In the genomic region with DNA sequence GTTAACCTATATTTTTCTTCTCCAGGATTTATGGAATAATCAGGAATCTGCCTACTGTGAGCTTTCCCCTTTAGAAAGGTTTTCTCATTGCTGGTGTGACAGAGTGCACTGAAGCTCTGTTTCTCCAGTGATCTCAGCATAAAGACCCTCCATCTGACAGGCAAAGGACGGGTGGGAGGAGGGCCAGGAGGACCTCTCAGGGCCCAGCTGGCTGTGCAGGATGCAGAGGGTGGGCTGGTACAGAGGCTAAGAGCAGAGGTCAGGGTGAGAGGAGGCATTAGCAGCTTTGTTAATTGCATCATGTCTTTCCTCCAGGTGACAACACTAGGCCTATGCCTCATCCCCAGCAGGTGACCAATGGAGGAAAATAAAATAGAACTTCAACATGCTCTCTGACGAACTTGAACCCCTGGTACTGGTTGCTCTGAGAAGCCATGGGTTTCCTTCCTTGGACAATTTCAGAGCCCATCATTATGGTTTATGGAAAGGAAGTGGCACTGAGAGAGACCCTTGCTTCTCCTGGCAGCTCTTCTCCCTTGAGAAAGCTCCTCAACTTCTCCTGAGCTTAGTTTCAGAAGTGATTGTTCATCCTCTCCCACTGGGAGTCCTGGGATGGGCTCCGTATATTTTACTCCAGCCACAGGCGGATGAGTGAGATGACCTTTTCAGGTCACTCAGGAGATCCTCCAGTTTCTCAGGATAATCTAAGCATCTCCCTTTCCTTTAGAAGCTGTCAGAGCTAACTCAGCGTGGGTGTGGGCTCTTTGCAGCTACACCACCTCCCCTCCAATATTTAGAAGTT, we compare ENCODE assay signal across 9 cellular contexts. TPM values are rescaled to one million over a fixed set of nuclear protein-coding genes. Genes with fewer than 3 reads are reported as not detected.
A peak's percentile ranks its signal among the peaks of the same experiment; 100 is the strongest.
DNase-seq lines count a peak whose midpoint lies in the region; ATAC-seq and TF ChIP-seq lines count a peak whose summit lies in the region.
"Had no signal": no experiment of that assay in that cellular context is flagged by ENCODE, and none has a peak within 500 bp of the region (broad histone marks: within the 10 kb centered on the region; RNA-seq: fewer than 3 reads in every experiment).

No MANE protein-coding gene starts in this region.

- no peak for TF ChIP-seq POLR2A in right lobe of liver (IDR thresholded peaks at IDR 0.05)

- ATAC-seq in right lobe of liver (no peak), thoracic aorta (ENCODE audit: insufficient number of reproducible peaks, low FRiP score, low read depth) (no peak), HG02973 (IDR thresholded peaks at IDR 0.05; ENCODE audit: unreplicated experiment) (no peak), GM19467 (IDR thresholded peaks at IDR 0.05; ENCODE audit: unreplicated experiment) (no peak), HG03460 (IDR thresholded peaks at IDR 0.05; ENCODE audit: unreplicated experiment) (no peak)

- intact Hi-C loops in right lobe of liver (cut with DNase I) = no loop called here

- peak overlapping the region; percentile 16 for H3K4me3 Mint-ChIP-seq in activated CD4-positive, alpha-beta T cell treated with anti-CD3 and anti-CD28 coated beads, Interleukin-2, amount 10 ng/mL, durations not matched to agents 7 days and 5 days

- H3K27me3 Mint-ChIP-seq in activated CD4-positive, alpha-beta T cell treated with anti-CD3 and anti-CD28 coated beads, Interleukin-2, amount 10 ng/mL, durations not matched to agents 7 days and 5 days = peaks cover 6% of the 10 kb centered on the region

- DNase-seq in activated CD4-positive, alpha-beta T cell treated with anti-CD3 and anti-CD28 coated beads, Interleukin-2, amount 10 ng/mL, durations not matched to agents 7 days and 5 days = no peak
- no peak for DNase-seq in activated CD4-positive, alpha-beta T cell treated with anti-CD3 and anti-CD28 coated beads, Interleukin-2, amount 50 U/mL, for 4 hours
- DNase-seq in adipocyte (ENCODE audit: low read depth) (peak; percentile 7), right lobe of liver (no peak), thoracic aorta (ENCODE audit: low spot score) (no peak)
- DNase-seq: activated CD8-positive, alpha-beta memory T cell treated with anti-CD3 and anti-CD28 coated beads, Interleukin-2, amount 50 U/mL, for 48 hours had no signal

- POLR2A ChIA-PET in activated CD4-positive, alpha-beta T cell treated with anti-CD3 and anti-CD28 coated beads, Interleukin-2, amount 10 ng/mL, durations not matched to agents 7 days and 5 days (lab: Charles Lee) = no interaction called here

- H3K27me3 ChIP-seq in adipocyte (replicated peaks; ENCODE audit: control insufficient read depth, insufficient read depth, low read length) = no peaks in the 10 kb centered on the region
- no peaks in the 10 kb centered on the region for H3K27me3 ChIP-seq in right lobe of liver
- H3K27me3 ChIP-seq in thoracic aorta (replicated peaks; ENCODE audit: insufficient read depth) = no peaks in the 10 kb centered on the region

- TF ChIP-seq CTCF in right lobe of liver (IDR thresholded peaks at IDR 0.05) = no peak
- TF ChIP-seq CTCF in thoracic aorta (IDR thresholded peaks at IDR 0.05) = no peak

- H3K36me3 ChIP-seq in adipocyte (ENCODE audit: control insufficient read depth, insufficient read depth, low read length, severe bottlenecking) (no peaks in the 10 kb centered on the region), right lobe of liver (no peaks in the 10 kb centered on the region), thoracic aorta (no peaks in the 10 kb centered on the region)

- H3K27ac ChIP-seq in right lobe of liver (peak overlapping the region; percentile 83 to 93 (median 90)), thoracic aorta (peak overlapping the region; percentile 98)

- H3K9me3 ChIP-seq in adipocyte (ENCODE audit: control insufficient read depth, low read length) = no peaks in the 10 kb centered on the region
- no peaks in the 10 kb centered on the region for H3K9me3 ChIP-seq in right lobe of liver
- H3K9me3 ChIP-seq in thoracic aorta = no peaks in the 10 kb centered on the region

- peak overlapping the region; percentile 90 for H3K9ac ChIP-seq in adipocyte (ENCODE audit: low read length)

- H3K9me3 Mint-ChIP-seq in activated CD4-positive, alpha-beta T cell treated with anti-CD3 and anti-CD28 coated beads, Interleukin-2, amount 10 ng/mL, durations not matched to agents 7 days and 5 days = no peaks in the 10 kb centered on the region

- H3K4me3 ChIP-seq in adipocyte (ENCODE audit: low read length) (peak overlapping the region; percentile 78), right lobe of liver (no peak overlapping the region), thoracic aorta (peak overlapping the region; percentile 85)

- no peaks in the 10 kb centered on the region for H3K36me3 Mint-ChIP-seq in activated CD4-positive, alpha-beta T cell treated with anti-CD3 and anti-CD28 coated beads, Interleukin-2, amount 10 ng/mL, durations not matched to agents 7 days and 5 days (ENCODE audit: low read depth)

- CTCF ChIA-PET in activated CD4-positive, alpha-beta T cell treated with anti-CD3 and anti-CD28 coated beads, Interleukin-2, amount 10 ng/mL, durations not matched to agents 7 days and 5 days (lab: Charles Lee) = interaction anchor here (0.6 to 1.7 kb wide), 14 partner anchors 9 to 1320 kb away, joined by 3 to 6 read pairs (median 4); partner anchors contain the start of gene CYP27B1

- H3K4me1 ChIP-seq in adipocyte (ENCODE audit: control insufficient read depth, insufficient read depth, low read length) (peaks cover 72% of the 10 kb centered on the region), right lobe of liver (peaks cover 0 to 7% (median 0%) of the 10 kb centered on the region in 4 donors), thoracic aorta (ENCODE audit: control insufficient read depth in 1 of 2, low read depth in 2 of 2) (peaks cover 68 to 92% of the 10 kb centered on the region in 2 donors)

- peaks cover 55% of the 10 kb centered on the region for H3K4me1 Mint-ChIP-seq in activated CD4-positive, alpha-beta T cell treated with anti-CD3 and anti-CD28 coated beads, Interleukin-2, amount 10 ng/mL, durations not matched to agents 7 days and 5 days

- WGBS in right lobe of liver (ENCODE audit: insufficient coverage, low coverage, low lambda C conversion rate, missing lambda C conversion rate) = 74% methylated on average over 2 of the region's 5 CpGs

- H3K27ac Mint-ChIP-seq in activated CD4-positive, alpha-beta T cell treated with anti-CD3 and anti-CD28 coated beads, Interleukin-2, amount 10 ng/mL, durations not matched to agents 7 days and 5 days = peak overlapping the region; percentile 72

RNA-seq across cellular contexts. Expression of gene ATP23, which starts 45.8 kb away (rescaled TPM):
- total RNA-seq in activated CD4-positive, alpha-beta T cell treated with anti-CD3 and anti-CD28 coated beads, Interleukin-2, amount 10 ng/mL, durations not matched to agents 7 days and 5 days = 10 to 100 TPM; 15.9 to 19.1 TPM
- total RNA-seq in right lobe of liver (1 to 10 TPM; 2.2 to 7.9 (median 3.5) TPM), thoracic aorta (1 to 10 TPM; 4.4 to 7.4 TPM)

RNA-seq across cellular contexts. Expression of gene CTDSP2, which starts 49.0 kb away (rescaled TPM):
- 100 to 1,000 TPM; 144 to 156 TPM for total RNA-seq in activated CD4-positive, alpha-beta T cell treated with anti-CD3 and anti-CD28 coated beads, Interleukin-2, amount 10 ng/mL, durations not matched to agents 7 days and 5 days
- total RNA-seq in right lobe of liver = 10 to 100 TPM; 39.3 to 84.2 (median 64.7) TPM
- 100 to 1,000 TPM; 170 to 222 TPM for total RNA-seq in thoracic aorta

Comparison
In these comparisons a context has a peak if more than half of its experiments do, and no peak if none do; other contexts are left out.
1. H3K4me3 ChIP-seq: peak in adipocyte (single experiment) and thoracic aorta (single experiment); none in right lobe of liver (0 of 3).